In genomic region chr11:116835042-116835772, GRCh38 we compare ENCODE assay signal across 8 cellular contexts. TPM values are rescaled to one million over a fixed set of nuclear protein-coding genes. Genes with fewer than 3 reads are reported as not detected.
A peak's percentile ranks its signal among the peaks of the same experiment; 100 is the strongest.
DNase-seq lines count a peak whose midpoint lies in the region; ATAC-seq and TF ChIP-seq lines count a peak whose summit lies in the region.

No MANE protein-coding gene starts in this region.

- peak; percentile 49 for DNase-seq in DMS53 (lab: John Stamatoyannopoulos, UW)
- no peak for DNase-seq in DMS53 treated with DMSO at 0.1 percent for 48 hours (lab: John Stamatoyannopoulos, UW; ENCODE audit: unreplicated experiment)
- no peak for DNase-seq in activated T-helper 2 cell treated with anti-CD3 and anti-CD28 coated beads, Interferon-gamma antibody, Interleukin-2, Interleukin-4, amounts not matched to agents 10 μg/mL and 5 μg/mL and 100 μg/mL, durations not matched to agents 14 hours and 24 hours and 36 hours (ENCODE audit: low spot score)
- DNase-seq in thyroid gland: peak in 1 of 2 donors; percentile 35
- no peak for DNase-seq in SJCRH30

- H3K27me3 ChIP-seq in layer of hippocampus (ENCODE audit: control insufficient read depth, insufficient read depth, low read length) (no peaks in the 10 kb centered on the region), thyroid gland (no peaks in the 10 kb centered on the region), SJCRH30 (no peaks in the 10 kb centered on the region)

- no peaks in the 10 kb centered on the region for H3K36me3 Mint-ChIP-seq in activated T-helper 2 cell treated with anti-CD3 and anti-CD28 coated beads, Interferon-gamma antibody, Interleukin-2, Interleukin-4, amounts not matched to agents 10 μg/mL and 5 μg/mL and 100 μg/mL, durations not matched to agents 14 hours and 24 hours and 36 hours (ENCODE audit: low read depth)

- intact Hi-C loops in activated T-helper 2 cell treated with anti-CD3 and anti-CD28 coated beads, Interferon-gamma antibody, Interleukin-2, Interleukin-4, amounts not matched to agents 10 μg/mL and 5 μg/mL and 100 μg/mL, durations not matched to agents 14 hours and 24 hours and 36 hours (cut with micrococcal nuclease): no loop called here
- intact Hi-C loops in thyroid gland (cut with DNase I): loop anchor here (5.0 kb wide), 1 partner anchor 43 kb away; the partner anchor contains the start of gene APOA5

- peak in 1 of 2 donors; percentile 62 for TF ChIP-seq POLR2A in thyroid gland (IDR thresholded peaks at IDR 0.05)

- no peaks in the 10 kb centered on the region for H3K9me3 ChIP-seq in thyroid gland
- H3K9me3 ChIP-seq in SJCRH30 (replicated peaks): no peaks in the 10 kb centered on the region

- no peak for TF ChIP-seq CTCF in thyroid gland (IDR thresholded peaks at IDR 0.05)

- 26 to 30% methylated on average over 23 to 27 of the region's 28 CpGs for WGBS in thyroid gland, 2 donors

- peaks cover 6% of the 10 kb centered on the region for H3K4me1 Mint-ChIP-seq in activated T-helper 2 cell treated with anti-CD3 and anti-CD28 coated beads, Interferon-gamma antibody, Interleukin-2, Interleukin-4, amounts not matched to agents 10 μg/mL and 5 μg/mL and 100 μg/mL, durations not matched to agents 14 hours and 24 hours and 36 hours (ENCODE audit: low read depth)

- no peaks in the 10 kb centered on the region for H3K9me3 Mint-ChIP-seq in activated T-helper 2 cell treated with anti-CD3 and anti-CD28 coated beads, Interferon-gamma antibody, Interleukin-2, Interleukin-4, amounts not matched to agents 10 μg/mL and 5 μg/mL and 100 μg/mL, durations not matched to agents 14 hours and 24 hours and 36 hours

- peak overlapping the region; percentile 19 for H3K27ac ChIP-seq in layer of hippocampus (ENCODE audit: low read depth, low read length)
- H3K27ac ChIP-seq in thyroid gland: peak overlapping the region; percentile 96 to 97 (median 96)
- H3K27ac ChIP-seq in SJCRH30: no peak overlapping the region

- H3K4me3 Mint-ChIP-seq in activated T-helper 2 cell treated with anti-CD3 and anti-CD28 coated beads, Interferon-gamma antibody, Interleukin-2, Interleukin-4, amounts not matched to agents 10 μg/mL and 5 μg/mL and 100 μg/mL, durations not matched to agents 14 hours and 24 hours and 36 hours (ENCODE audit: low read depth): peak overlapping the region; percentile 50

- H3K4me1 ChIP-seq in thyroid gland: peaks cover 37 to 44% of the 10 kb centered on the region in 2 donors
- H3K4me1 ChIP-seq in SJCRH30: no peaks in the 10 kb centered on the region

- H3K27ac Mint-ChIP-seq in activated T-helper 2 cell treated with anti-CD3 and anti-CD28 coated beads, Interferon-gamma antibody, Interleukin-2, Interleukin-4, amounts not matched to agents 10 μg/mL and 5 μg/mL and 100 μg/mL, durations not matched to agents 14 hours and 24 hours and 36 hours: no peak overlapping the region

- peak overlapping the region in 1 of 3 donors; percentile 6 for H3K4me3 ChIP-seq in thyroid gland (replicated peaks in 1 of 3)
- no peak overlapping the region for H3K4me3 ChIP-seq in SJCRH30

- no peaks in the 10 kb centered on the region for H3K36me3 ChIP-seq in thyroid gland
- H3K36me3 ChIP-seq in SJCRH30: no peaks in the 10 kb centered on the region

- peak; percentile 3 for ATAC-seq in HG03175 (IDR thresholded peaks at IDR 0.05; ENCODE audit: unreplicated experiment)
- ATAC-seq in GM19397 (IDR thresholded peaks at IDR 0.05; ENCODE audit: unreplicated experiment): no peak

- no peaks in the 10 kb centered on the region for H3K27me3 Mint-ChIP-seq in activated T-helper 2 cell treated with anti-CD3 and anti-CD28 coated beads, Interferon-gamma antibody, Interleukin-2, Interleukin-4, amounts not matched to agents 10 μg/mL and 5 μg/mL and 100 μg/mL, durations not matched to agents 14 hours and 24 hours and 36 hours (ENCODE audit: low read depth)

RNA-seq across cellular contexts. Expression of gene APOA1, which starts 2.2 kb away (rescaled TPM):
- total RNA-seq in activated T-helper 2 cell treated with anti-CD3 and anti-CD28 coated beads, Interferon-gamma antibody, Interleukin-2, Interleukin-4, amounts not matched to agents 10 μg/mL and 5 μg/mL and 100 μg/mL, durations not matched to agents 14 hours and 24 hours and 36 hours: not detected in 2 replicates
- 10 to 100 TPM in 1 of 4 donors, 1 to 10 TPM in 3; 2.2 to 23.2 (median 8.3) TPM for total RNA-seq in thyroid gland
- total RNA-seq in SJCRH30 (2014; rRNA removed; shearing (Covaris generic)): not detected in 2 replicates

RNA-seq across cellular contexts. Expression of gene APOC3, which starts 5.5 kb away (rescaled TPM):
- not detected in 2 replicates for total RNA-seq in activated T-helper 2 cell treated with anti-CD3 and anti-CD28 coated beads, Interferon-gamma antibody, Interleukin-2, Interleukin-4, amounts not matched to agents 10 μg/mL and 5 μg/mL and 100 μg/mL, durations not matched to agents 14 hours and 24 hours and 36 hours
- not detected for total RNA-seq in thyroid gland
- total RNA-seq in SJCRH30 (2014; rRNA removed; shearing (Covaris generic)): not detected in 2 replicates

RNA-seq across cellular contexts. Expression of gene APOA4, which starts 12.1 kb away (rescaled TPM):
- not detected in 2 replicates for total RNA-seq in activated T-helper 2 cell treated with anti-CD3 and anti-CD28 coated beads, Interferon-gamma antibody, Interleukin-2, Interleukin-4, amounts not matched to agents 10 μg/mL and 5 μg/mL and 100 μg/mL, durations not matched to agents 14 hours and 24 hours and 36 hours
- total RNA-seq in thyroid gland: not detected
- total RNA-seq in SJCRH30 (2014; rRNA removed; shearing (Covaris generic)): not detected in 2 replicates

RNA-seq across cellular contexts. Expression of gene APOA5, which starts 43.5 kb away (rescaled TPM):
- not detected in 2 replicates for total RNA-seq in activated T-helper 2 cell treated with anti-CD3 and anti-CD28 coated beads, Interferon-gamma antibody, Interleukin-2, Interleukin-4, amounts not matched to agents 10 μg/mL and 5 μg/mL and 100 μg/mL, durations not matched to agents 14 hours and 24 hours and 36 hours
- not detected for total RNA-seq in thyroid gland
- not detected in 2 replicates for total RNA-seq in SJCRH30 (2014; rRNA removed; shearing (Covaris generic))

RNA-seq across cellular contexts. Expression of gene ZPR1, which starts 47.4 kb away (rescaled TPM):
- 84.1 and 84.7 TPM in 2 replicates for total RNA-seq in activated T-helper 2 cell treated with anti-CD3 and anti-CD28 coated beads, Interferon-gamma antibody, Interleukin-2, Interleukin-4, amounts not matched to agents 10 μg/mL and 5 μg/mL and 100 μg/mL, durations not matched to agents 14 hours and 24 hours and 36 hours
- 10 to 100 TPM; 23.5 to 39.5 (median 24.0) TPM for total RNA-seq in thyroid gland
- 33.3 and 42.3 TPM in 2 replicates for total RNA-seq in SJCRH30 (2014; rRNA removed; shearing (Covaris generic))
